In genomic region chr11:94785509-94785908, GRCh38 we compare ENCODE assay signal across 17 cellular contexts. TPM values are rescaled to one million over a fixed set of nuclear protein-coding genes. Genes with fewer than 3 reads are reported as not detected.
A peak's percentile ranks its signal among the peaks of the same experiment; 100 is the strongest.
DNase-seq lines count a peak whose midpoint lies in the region; ATAC-seq, FAIRE-seq and TF ChIP-seq lines count a peak whose summit lies in the region.
"Had no signal": no experiment of that assay in that cellular context is flagged by ENCODE, and none has a peak within 500 bp of the region (broad histone marks: within the 10 kb centered on the region; RNA-seq: fewer than 3 reads in every experiment).

No MANE protein-coding gene starts in this region.

- H3K56ac ChIP-seq in mesendoderm (ENCODE audit: low read length), result no peak overlapping the region

- H3K4me1 Mint-ChIP-seq in naive thymus-derived CD4-positive, alpha-beta T cell, result peaks cover 0 to 9% (median 6%) of the 10 kb centered on the region in 7 donors

- H3K27me3 Mint-ChIP-seq in naive thymus-derived CD4-positive, alpha-beta T cell, result peaks cover 5 to 23% (median 11%) of the 10 kb centered on the region in 5 donors

- H3K9ac ChIP-seq in K562 (ENCODE audit: insufficient read depth in 1 of 2, low read depth in 2 of 2, low read length in 2 of 2), result peak overlapping the region in 1 of 2 experiments; percentile 33; a peak in 1 of 4 replicates
- H3K9ac ChIP-seq in mesendoderm (ENCODE audit: low read length), result peak overlapping the region; percentile 42

- POLR2A ChIA-PET in K562 (lab: Yijun Ruan, JAX), result no interaction called here
- POLR2A ChIA-PET in naive thymus-derived CD4-positive, alpha-beta T cell (lab: Charles Lee), result no interaction called here

- peaks cover 20% of the 10 kb centered on the region for H3K79me1 ChIP-seq in mesendoderm (ENCODE audit: low read length)

- H3K27me3 ChIP-seq in BE2C (no peaks in the 10 kb centered on the region), K562 (ENCODE audit: control insufficient read depth in 2 of 2, insufficient read depth in 2 of 2, low read length in 2 of 2) (no peaks in the 10 kb centered on the region), mesendoderm (ENCODE audit: insufficient read depth, low read length, poor library complexity) (no peaks in the 10 kb centered on the region)
- H3K27me3 ChIP-seq in naive thymus-derived CD4-positive, alpha-beta T cell (ENCODE audit: control insufficient read depth in 2 of 2, insufficient read depth in 2 of 2, low read length in 2 of 2), result no peaks in the 10 kb centered on the region
- H3K27me3 ChIP-seq: colonic mucosa had no signal

- no peak overlapping the region for H2AK5ac ChIP-seq in mesendoderm (ENCODE audit: low read length)

- H3K4me1 ChIP-seq in BE2C (peaks cover 6% of the 10 kb centered on the region; the same call in 1 of the 2 replicates), K562 (replicated peaks in 1 of 2; ENCODE audit: control insufficient read depth in 2 of 2, insufficient read depth in 2 of 2, low read length in 2 of 2) (peaks cover 0 to 33% of the 10 kb centered on the region in 2 experiments; a peak in 3 of 5 replicates), mesendoderm (ENCODE audit: control insufficient read depth, low read depth, low read length) (peaks cover 13% of the 10 kb centered on the region)
- H3K4me1 ChIP-seq in naive thymus-derived CD4-positive, alpha-beta T cell (ENCODE audit: control insufficient read depth in 2 of 2, insufficient read depth in 2 of 2, low read length in 2 of 2), result peaks cover 0 to 5% of the 10 kb centered on the region in 2 donors

- no peak overlapping the region for H4K8ac ChIP-seq in mesendoderm (ENCODE audit: low read depth, low read length)

- H3K79me2 ChIP-seq in K562 (ENCODE audit: control insufficient read depth, insufficient read depth, low read length) (peaks cover 91% of the 10 kb centered on the region), mesendoderm (ENCODE audit: control insufficient read depth, insufficient read depth, low read length) (peaks cover 68% of the 10 kb centered on the region)

- H2BK5ac ChIP-seq in mesendoderm (ENCODE audit: low read length), result no peak overlapping the region

- TF ChIP-seq EP300 in K562 (IDR thresholded peaks at IDR 0.05; ENCODE audit: low read length), result no peak

- in situ Hi-C loops in K562 (cut with MboI), result no loop called here

- no TSS peak for BruUV-seq in K562 (replicated peaks; lab: Mats Ljungman, UMichigan)

- no peaks in the 10 kb centered on the region for H3K9me3 Mint-ChIP-seq in naive thymus-derived CD4-positive, alpha-beta T cell
- H3K9me3 Mint-ChIP-seq: IgD-negative memory B cell had no signal

- no peak overlapping the region for H4K5ac ChIP-seq in mesendoderm (ENCODE audit: low read length)

- FAIRE-seq in K562 (lab: Jason Lieb, UNC) (no peak), GM19239 (lab: Jason Lieb, UNC) (no peak)
- FAIRE-seq: H54 had no signal

- H3K4me3 ChIP-seq in BE2C (ENCODE audit: low read depth, low read length), result no peak overlapping the region
- no peak overlapping the region for H3K4me3 ChIP-seq in K562
- no peak overlapping the region for H3K4me3 ChIP-seq in mesendoderm (ENCODE audit: low read length)
- no peak overlapping the region for H3K4me3 ChIP-seq in naive thymus-derived CD4-positive, alpha-beta T cell (ENCODE audit: low read length)
- H3K4me3 ChIP-seq: colonic mucosa, skin epidermis had no signal

- DNase-seq in BE2C (peak; percentile 63), Kasumi-1 (lab: John Stamatoyannopoulos, UW) (peak; percentile 11 to 30), K562 (ENCODE audit: extremely low read depth in 1 of 4, low spot score in 3 of 4) (no peak), mesendoderm (peak; percentile 87), GM19239 (ENCODE audit: insufficient read length, low spot score) (no peak)
- no peak for DNase-seq in naive thymus-derived CD4-positive, alpha-beta T cell
- DNase-seq: activated T-cell treated with anti-CD3 and anti-CD28 coated beads, Interleukin-2, amount 50 U/mL, for 48 hours; colonic mucosa; EL; MV-4-11; stimulated activated CD4-positive, alpha-beta T cell treated with anti-CD3 and anti-CD28 coated beads, Interleukin-4, amount 100 ng/mL, for 24 hours had no signal

- no peak overlapping the region for H2BK120ac ChIP-seq in mesendoderm (ENCODE audit: low read depth, low read length)

- no peaks in the 10 kb centered on the region for H3K36me3 ChIP-seq in BE2C
- H3K36me3 ChIP-seq in K562 (ENCODE audit: control insufficient read depth, insufficient read depth, low read length), result no peaks in the 10 kb centered on the region
- no peaks in the 10 kb centered on the region for H3K36me3 ChIP-seq in mesendoderm (ENCODE audit: control insufficient read depth, insufficient read depth, low read length)
- no peaks in the 10 kb centered on the region for H3K36me3 ChIP-seq in naive thymus-derived CD4-positive, alpha-beta T cell (ENCODE audit: control insufficient read depth in 2 of 3, insufficient read depth in 3 of 3, low read length in 3 of 3)
- H3K36me3 ChIP-seq: colonic mucosa had no signal

- no peak for TF ChIP-seq CTCF in BE2C (IDR thresholded peaks at IDR 0.05; ENCODE audit: low read depth, low read length)
- no peak for TF ChIP-seq CTCF in K562 (IDR thresholded peaks at IDR 0.05 in 2 of 3, conservative IDR thresholded peaks at IDR 0.05 in 1 of 3; ENCODE audit: insufficient read depth in 2 of 3, low read depth in 1 of 3, low read length in 3 of 3)

- WGBS in K562 (ENCODE audit: insufficient coverage, low coverage, missing lambda C conversion rate), result 41% methylated on average over 4 of the region's 4 CpGs
- whole genome bisulfite sequencing in mesendoderm (ENCODE audit: extremely low coverage, insufficient coverage, low lambda C conversion rate), result no CpG with 5 or more reads among the region's 4 CpGs

- no peak for TF ChIP-seq POLR2A in K562 (conservative IDR thresholded peaks at IDR 0.05)

- H2BK15ac ChIP-seq in mesendoderm (replicated peaks; ENCODE audit: low read depth), result no peak overlapping the region

- no peaks in the 10 kb centered on the region for H3K36me3 Mint-ChIP-seq in naive thymus-derived CD4-positive, alpha-beta T cell
- H3K36me3 Mint-ChIP-seq: activated naive CD8-positive, alpha-beta T cell; IgD-negative memory B cell had no signal

- H3K9me1 ChIP-seq in K562 (ENCODE audit: control insufficient read depth, insufficient read depth, low read length), result no peaks in the 10 kb centered on the region

- no peak overlapping the region for H3K27ac Mint-ChIP-seq in naive thymus-derived CD4-positive, alpha-beta T cell
- H3K27ac Mint-ChIP-seq: activated naive CD8-positive, alpha-beta T cell; IgD-negative memory B cell had no signal

- H3K4ac ChIP-seq in mesendoderm (ENCODE audit: low read depth, low read length), result no peak overlapping the region

- H3K18ac ChIP-seq in mesendoderm (ENCODE audit: low read length), result no peak overlapping the region

- ATAC-seq in K562, result 0 out of 3 replicates have a peak, but pooled peaks have one; percentile 11
- ATAC-seq in HG03521 (IDR thresholded peaks at IDR 0.05; ENCODE audit: unreplicated experiment), result no peak
- no peak for ATAC-seq in naive thymus-derived CD4-positive, alpha-beta T cell
- no peak for ATAC-seq in HG02852 (IDR thresholded peaks at IDR 0.05; ENCODE audit: unreplicated experiment)

- H4K20me1 ChIP-seq in K562 (replicated peaks; ENCODE audit: control insufficient read depth, insufficient read depth, low read length), result no peaks in the 10 kb centered on the region

- no peak for TF ChIP-seq RAD21 in K562 (CRISPR knock-in tag; conservative IDR thresholded peaks at IDR 0.05 in 1 of 2, IDR thresholded peaks at IDR 0.05 in 1 of 2)

- H3K9me3 ChIP-seq in BE2C (no peaks in the 10 kb centered on the region), K562 (replicated peaks; ENCODE audit: control insufficient read depth, insufficient read depth, low read depth, low read length) (no peaks in the 10 kb centered on the region)
- no peaks in the 10 kb centered on the region for H3K9me3 ChIP-seq in naive thymus-derived CD4-positive, alpha-beta T cell (ENCODE audit: control insufficient read depth in 2 of 3, low read length in 3 of 3)
- H3K9me3 ChIP-seq: colonic mucosa had no signal

- H3K4me3 Mint-ChIP-seq in naive thymus-derived CD4-positive, alpha-beta T cell, result no peak overlapping the region
- H3K4me3 Mint-ChIP-seq: activated naive CD8-positive, alpha-beta T cell; IgD-negative memory B cell had no signal

- H3K23ac ChIP-seq in mesendoderm (ENCODE audit: low read length), result no peak overlapping the region

- CTCF ChIA-PET in K562 (lab: Yijun Ruan, JAX; ENCODE audit: low intra/inter-chr PET ratio), result no interaction called here
- CTCF ChIA-PET in naive thymus-derived CD4-positive, alpha-beta T cell (lab: Charles Lee), result no interaction called here

- H3K27ac ChIP-seq in K562 (ENCODE audit: extremely low read depth, low read depth, low read length) (no peak overlapping the region; the same call in 2 of the 3 replicates), mesendoderm (ENCODE audit: low read depth, low read length) (no peak overlapping the region)
- no peak overlapping the region for H3K27ac ChIP-seq in naive thymus-derived CD4-positive, alpha-beta T cell (ENCODE audit: low read depth, low read length)
- H3K27ac ChIP-seq: colonic mucosa had no signal

- H2AFZ ChIP-seq in K562 (ENCODE audit: low read depth, low read length), result no peak overlapping the region

- H3K4me2 ChIP-seq in K562 (ENCODE audit: insufficient read depth, low read length) (no peak overlapping the region), mesendoderm (ENCODE audit: low read length) (no peak overlapping the region)

- intact Hi-C loops in K562 (cut with micrococcal nuclease), result loop anchor here (5.0 kb wide), 1 partner anchor 112 kb away; no protein-coding TSS in a partner anchor
- intact Hi-C loops in naive thymus-derived CD4-positive, alpha-beta T cell (cut with micrococcal nuclease), result loop anchor here in 1 of 2 donors (5.0 to 10.0 kb wide), 3 partner anchors 187 to 367 kb away; partner anchors contain the start of genes CWC15, KDM4D and SRSF8

RNA-seq across cellular contexts. Expression of gene AMOTL1, which starts 17.4 kb away (rescaled TPM):
- polyA plus RNA-seq in BE2C (2012; ENCODE audit: insufficient read depth, insufficient read length, low read depth), result 43.2 TPM
- total RNA-seq in K562 (2011; cell fraction: chromatin; rRNA removed; ENCODE audit: low replicate concordance), result 33.3 and 42.6 TPM in 2 replicates
- 17.8 and 18.0 TPM in 2 replicates for total RNA-seq in K562 (2011; cell fraction: nucleolus; rRNA removed)
- 26.3 and 39.2 TPM in 2 replicates for total RNA-seq in K562 (2011; cell fraction: nucleoplasm; rRNA removed)
- 20.9 and 22.1 TPM in 2 replicates for total RNA-seq in K562 (2014; rRNA removed)
- 14.0 and 14.4 TPM in 2 replicates for total RNA-seq in K562 (2014; rRNA removed; fragmentation: Illumina TruSeq; extraction: Trizol)
- 12.8 and 12.9 TPM in 2 replicates for total RNA-seq in K562 (2015; rRNA removed; fragmentation: Illumina TruSeq; extraction: Trizol)
- total RNA-seq in K562 (2021), result 29.9 and 35.4 TPM in 2 replicates
- 2.5 and 16.7 TPM in 2 replicates for polyA plus RNA-seq in K562 (2011; rRNA removed)
- polyA plus RNA-seq in K562 (2011; cell fraction: cytosol; rRNA removed), result 2.0 and 12.2 TPM in 2 replicates
- 3.0 and 21.5 TPM in 2 replicates for polyA plus RNA-seq in K562 (2011; cell fraction: nucleus; rRNA removed)
- polyA plus RNA-seq in K562 (2012), result 17.9 and 23.2 TPM in 2 replicates
- 18.7 and 18.8 TPM in 2 replicates for polyA plus RNA-seq in K562 (2014; fragmentation: Illumina TruSeq; extraction: Trizol)
- polyA plus RNA-seq in K562 (2014; fragmentation: Nextera tagmentation; extraction: Ambion mirVana), result 1 to 10 TPM; 4.0 to 4.7 TPM
- polyA plus RNA-seq in K562 (2014; rRNA removed), result 12.6 and 13.3 TPM in 2 replicates
- polyA minus RNA-seq in K562 (2011; rRNA and poly(A)+ RNA removed), result 5.5 and 37.5 TPM in 2 replicates
- polyA minus RNA-seq in K562 (2011; cell fraction: cytosol; rRNA and poly(A)+ RNA removed), result 3.5 and 21.8 TPM in 2 replicates
- 3.9 and 17.8 TPM in 2 replicates for polyA minus RNA-seq in K562 (2011; cell fraction: nucleus; rRNA and poly(A)+ RNA removed)
- polyA plus RNA-seq in mesendoderm (2013, experiment 1 of 2), result 37.8 TPM
- 36.9 TPM for polyA plus RNA-seq in mesendoderm (2013, experiment 2 of 2)
- 1 to 10 TPM in 1 of 5 experiments, under 1 TPM in 3, not detected in 1; 0.05 to 6.3 (median 0.39) TPM for total RNA-seq in naive thymus-derived CD4-positive, alpha-beta T cell
- under 1 TPM in 1 of 2 donors, not detected in 1; 0.07 TPM for polyA plus RNA-seq in naive thymus-derived CD4-positive, alpha-beta T cell
- polyA plus RNA-seq: IgD-negative memory B cell had no signal

Comparison
In these comparisons a context has a peak if more than half of its experiments do, and no peak if none do; other contexts are left out.
1. DNase-seq: peak in BE2C (single experiment), Kasumi-1 (2 of 2) and mesendoderm (single experiment); none in K562 (0 of 4), GM19239 (single experiment) and naive thymus-derived CD4-positive, alpha-beta T cell (0 of 9).